ENCODE assay signal across 17 cellular contexts in the genomic region with DNA sequence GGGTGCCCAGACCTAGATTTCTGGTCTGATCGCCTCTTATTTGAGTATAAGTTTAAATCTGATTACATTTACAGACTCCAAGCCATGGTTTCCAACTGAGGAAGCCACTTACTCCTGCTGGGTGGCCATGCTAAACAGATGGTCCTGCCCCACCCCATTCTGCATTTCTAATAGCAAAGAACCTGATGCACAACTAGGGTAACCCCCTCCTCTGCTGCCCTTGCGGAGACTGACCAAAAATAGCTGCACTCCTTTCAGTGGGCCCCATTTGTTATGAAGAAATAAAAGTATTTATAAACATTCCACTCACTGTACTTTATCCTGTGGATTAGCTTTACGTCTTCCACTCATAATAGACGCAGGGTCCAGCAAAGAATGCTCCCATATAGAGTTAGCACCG. TPM values are rescaled to one million over a fixed set of nuclear protein-coding genes. Genes with fewer than 3 reads are reported as not detected.
A peak's percentile ranks its signal among the peaks of the same experiment; 100 is the strongest.
DNase-seq lines count a peak whose midpoint lies in the region; ATAC-seq and TF ChIP-seq lines count a peak whose summit lies in the region.
"Had no signal": no experiment of that assay in that cellular context is flagged by ENCODE, and none has a peak within 500 bp of the region (broad histone marks: within the 10 kb centered on the region; RNA-seq: fewer than 3 reads in every experiment).

No MANE protein-coding gene starts in this region.

- H3K27me3 Mint-ChIP-seq in WTC11 (ENCODE audit: low read depth): no peaks in the 10 kb centered on the region
- H3K27me3 Mint-ChIP-seq in memory B cell: no peaks in the 10 kb centered on the region

- peak in 1 of 4 donors; percentile 11 for ATAC-seq in heart left ventricle
- ATAC-seq in Right ventricle myocardium inferior: no peak
- peak; percentile 79 for ATAC-seq in WTC11
- ATAC-seq in memory B cell (ENCODE audit: low read depth): no peak
- no peak for ATAC-seq in HG02870 (IDR thresholded peaks at IDR 0.05; ENCODE audit: unreplicated experiment)
- ATAC-seq: activated CD8-positive, alpha-beta T cell treated with anti-CD3 and anti-CD28 coated beads, Interleukin-2, amount 10 ng/mL, durations not matched to agents 7 days and 5 days; stimulated activated effector memory CD8-positive, alpha-beta T cell treated with anti-CD3 and anti-CD28 coated beads, Interleukin-12 subunit alpha, Interleukin-12 subunit beta, amount 100 ng/mL, for 72 hours had no signal

- H3K27me3 ChIP-seq in heart left ventricle: no peaks in the 10 kb centered on the region
- no peaks in the 10 kb centered on the region for H3K27me3 ChIP-seq in suprapubic skin
- H3K27me3 ChIP-seq: dorsolateral prefrontal cortex, thyroid gland had no signal

- TF ChIP-seq CTCF in heart left ventricle (IDR thresholded peaks at IDR 0.05): no peak
- no peak for TF ChIP-seq CTCF in WTC11 (IDR thresholded peaks at IDR 0.05)
- no peak for TF ChIP-seq CTCF in suprapubic skin (IDR thresholded peaks at IDR 0.05)

- POLR2A ChIA-PET in WTC11 (lab: Charles Lee): no interaction called here

- H3K4me3 ChIP-seq in heart left ventricle: no peak overlapping the region
- no peak overlapping the region for H3K4me3 ChIP-seq in suprapubic skin
- H3K4me3 ChIP-seq: dorsolateral prefrontal cortex, thyroid gland had no signal

- peaks cover 17% of the 10 kb centered on the region for H3K4me1 Mint-ChIP-seq in WTC11
- peaks cover 7% of the 10 kb centered on the region for H3K4me1 Mint-ChIP-seq in memory B cell

- H3K9me3 ChIP-seq in heart left ventricle (no peaks in the 10 kb centered on the region), suprapubic skin (no peaks in the 10 kb centered on the region)
- H3K9me3 ChIP-seq: thyroid gland had no signal

- in situ Hi-C loops in KBM-7 (cut with MboI; ENCODE audit: low pct_unique_long_range_greater_than_20kb, low sequenced_read_pairs): no loop called here

- peaks cover 23% of the 10 kb centered on the region for H3K36me3 Mint-ChIP-seq in WTC11
- peaks cover 17% of the 10 kb centered on the region for H3K36me3 Mint-ChIP-seq in memory B cell

- peaks cover 4% of the 10 kb centered on the region; the same call in 1 of the 2 replicates for H3K9me3 Mint-ChIP-seq in WTC11
- no peaks in the 10 kb centered on the region for H3K9me3 Mint-ChIP-seq in memory B cell
- H3K9me3 Mint-ChIP-seq: stimulated activated effector memory CD8-positive, alpha-beta T cell treated with anti-CD3 and anti-CD28 coated beads, Interleukin-12 subunit alpha, Interleukin-12 subunit beta, amount 100 ng/mL, for 72 hours had no signal

- intact Hi-C loops in heart left ventricle (cut with DNase I) (no loop called here), Right ventricle myocardium inferior (cut with DNase I) (no loop called here)

- H3K27ac Mint-ChIP-seq in WTC11: peak overlapping the region; percentile 44; the same call in 1 of the 2 replicates
- H3K27ac Mint-ChIP-seq in memory B cell: peak overlapping the region; percentile 53
- H3K27ac Mint-ChIP-seq: activated CD8-positive, alpha-beta T cell treated with anti-CD3 and anti-CD28 coated beads, Interleukin-2, amount 10 ng/mL, durations not matched to agents 7 days and 5 days; stimulated activated effector memory CD8-positive, alpha-beta T cell treated with anti-CD3 and anti-CD28 coated beads, Interleukin-12 subunit alpha, Interleukin-12 subunit beta, amount 100 ng/mL, for 72 hours had no signal

- H3K36me3 ChIP-seq in heart left ventricle (peaks cover 0 to 81% (median 73%) of the 10 kb centered on the region in 9 donors), suprapubic skin (peaks cover 65% of the 10 kb centered on the region)

- H3K27ac ChIP-seq in heart left ventricle (peak overlapping the region in 10 of 12 donors; percentile 3 to 68 (median 44)), suprapubic skin (peak overlapping the region; percentile 40)
- H3K27ac ChIP-seq: thyroid gland had no signal

- DNase-seq in heart left ventricle (no peak), Right ventricle myocardium inferior (ENCODE audit: missing footprints) (no peak), WTC11 (ENCODE audit: low spot score) (no peak), memory B cell (ENCODE audit: low spot score in 2 of 2) (no peak), suprapubic skin (ENCODE audit: low spot score in 2 of 2) (no peak), KBM-7 (no peak)
- DNase-seq: activated CD8-positive, alpha-beta T cell treated with anti-CD3 and anti-CD28 coated beads, Interleukin-2, amount 10 ng/mL, durations not matched to agents 7 days and 5 days; amniotic stem cell; NCI-H1417 treated with DMSO at 0.1 percent for 48 hours; NCI-H2171 treated with DMSO at 0.1 percent for 48 hours; NCI-H526 treated with DMSO at 0.1 percent for 48 hours; OCI-M1; retina; thyroid gland had no signal

- TF ChIP-seq EP300 in suprapubic skin (IDR thresholded peaks at IDR 0.05): no peak

- CTCF ChIA-PET in WTC11 (lab: Charles Lee): no interaction called here

- H3K4me1 ChIP-seq in heart left ventricle (peaks cover 0 to 44% (median 24%) of the 10 kb centered on the region in 12 donors), suprapubic skin (peaks cover 10% of the 10 kb centered on the region)

- WGBS in heart left ventricle, 4 donors: 54 to 63% (median 57%) methylated on average over 5 of the region's 5 CpGs
- whole genome bisulfite sequencing in suprapubic skin: 88% methylated on average over 5 of the region's 5 CpGs

- H3K4me3 Mint-ChIP-seq in WTC11 (no peak overlapping the region; the same call in 1 of the 2 replicates), memory B cell (no peak overlapping the region)
- H3K4me3 Mint-ChIP-seq: activated CD8-positive, alpha-beta T cell treated with anti-CD3 and anti-CD28 coated beads, Interleukin-2, amount 10 ng/mL, durations not matched to agents 7 days and 5 days; stimulated activated effector memory CD8-positive, alpha-beta T cell treated with anti-CD3 and anti-CD28 coated beads, Interleukin-12 subunit alpha, Interleukin-12 subunit beta, amount 100 ng/mL, for 72 hours had no signal

- TF ChIP-seq POLR2A in heart left ventricle (IDR thresholded peaks at IDR 0.05) (no peak), suprapubic skin (IDR thresholded peaks at IDR 0.05) (no peak)

TF ChIP-seq in WTC11, 78 proteins besides CTCF, POLR2A, EP300 and RAD21:
- TF ChIP-seq ZNF232 (CRISPR knock-in tag; IDR thresholded peaks at IDR 0.05) (no peak), ATF6 (CRISPR knock-in tag; IDR thresholded peaks at IDR 0.05) (no peak), SMAD3 (CRISPR knock-in tag; IDR thresholded peaks at IDR 0.05; ENCODE audit: borderline replicate concordance) (no peak)
TF ChIP-seq in WTC11: peak in this region for 0.

RNA-seq across cellular contexts. Expression of gene GIT2, which starts 6.8 kb away (rescaled TPM):
- total RNA-seq in heart left ventricle (10 to 100 TPM; 28.5 to 56.7 (median 41.7) TPM), Right ventricle myocardium inferior (47.1 TPM), WTC11 (2021) (21.4 to 22.3 TPM (median 21.7 TPM) in 3 replicates), suprapubic skin (10 to 100 TPM; 19.4 to 60.6 (median 35.0) TPM)
- 10 to 100 TPM; 17.4 to 33.9 TPM for polyA plus RNA-seq in heart left ventricle

RNA-seq across cellular contexts. Expression of gene ANKRD13A, which starts 9.8 kb away (rescaled TPM):
- total RNA-seq in heart left ventricle (10 to 100 TPM; 16.0 to 80.6 (median 24.4) TPM), Right ventricle myocardium inferior (22.9 TPM), WTC11 (2021) (17.6 to 22.4 TPM (median 18.3 TPM) in 3 replicates), suprapubic skin (100 to 1,000 TPM; 104 to 161 (median 114) TPM)
- 10 to 100 TPM in 1 of 2 donors, 1 to 10 TPM in 1; 8.4 to 47.4 TPM for polyA plus RNA-seq in heart left ventricle

RNA-seq across cellular contexts. Expression of gene C12orf76, which starts 58.9 kb away (rescaled TPM):
- total RNA-seq in heart left ventricle (10 to 100 TPM in 1 of 9 donors, 1 to 10 TPM in 8; 3.5 to 13.3 (median 4.7) TPM), Right ventricle myocardium inferior (5.3 TPM), WTC11 (2021) (17.6 to 18.6 TPM (median 18.3 TPM) in 3 replicates), suprapubic skin (10 to 100 TPM in 3 of 4 donors, 1 to 10 TPM in 1; 7.9 to 16.2 (median 10.6) TPM)
- 1 to 10 TPM; 4.1 to 7.5 TPM for polyA plus RNA-seq in heart left ventricle
